In genomic region chr2:73359915-73360697, GRCh38 we compare ENCODE assay signal across 8 cellular contexts. TPM values are rescaled to one million over a fixed set of nuclear protein-coding genes. Genes with fewer than 3 reads are reported as not detected.
DNase-seq lines count a peak whose midpoint lies in the region; ATAC-seq and TF ChIP-seq lines count a peak whose summit lies in the region.

No MANE protein-coding gene starts in this region.

- WGBS in SK-N-SH (ENCODE audit: low lambda C conversion rate): 7% methylated on average over 2 of the region's 2 CpGs

- no peaks in the 10 kb centered on the region for H3K36me3 ChIP-seq in SK-N-SH (replicated peaks in 1 of 2; ENCODE audit: control insufficient read depth in 1 of 2, insufficient read depth in 2 of 2, low read length in 1 of 2)

- H2AFZ ChIP-seq in SK-N-SH (ENCODE audit: low read depth): no peak overlapping the region

- ATAC-seq in HG03571 (IDR thresholded peaks at IDR 0.05; ENCODE audit: unreplicated experiment): no peak
- ATAC-seq in HG02884 (IDR thresholded peaks at IDR 0.05; ENCODE audit: unreplicated experiment): no peak
- no peak for ATAC-seq in HG02678 (IDR thresholded peaks at IDR 0.05; ENCODE audit: unreplicated experiment)
- ATAC-seq in HG02623 (IDR thresholded peaks at IDR 0.05; ENCODE audit: unreplicated experiment): no peak

- in situ Hi-C loops in GM13977 (cut with MboI; ENCODE audit: low pct_unique_long_range_greater_than_20kb, low sequenced_read_pairs, unreplicated experiment): no loop called here

- no peak overlapping the region for H3K9ac ChIP-seq in SK-N-SH

- H3K27ac ChIP-seq in SK-N-SH (ENCODE audit: low read depth in 2 of 2, low read length in 1 of 2): no peak overlapping the region

- no peaks in the 10 kb centered on the region for H3K9me2 ChIP-seq in SK-N-SH

- DNase-seq in Ammon's horn (ENCODE audit: low spot score) (peak; percentile 11), GM13977 (ENCODE audit: low spot score) (no peak), SK-N-SH (peak; percentile 32), inferior parietal cortex (ENCODE audit: extremely low spot score) (peak; percentile 34)

- no peaks in the 10 kb centered on the region for H3K27me3 ChIP-seq in SK-N-SH (ENCODE audit: insufficient read depth)

- no peaks in the 10 kb centered on the region for H4K20me1 ChIP-seq in SK-N-SH (ENCODE audit: insufficient read depth)

- peak; percentile 31 for TF ChIP-seq CTCF in GM13977 (IDR thresholded peaks at IDR 0.05; ENCODE audit: extremely low read depth, insufficient read depth, missing control alignments)
- TF ChIP-seq CTCF in SK-N-SH (IDR thresholded peaks at IDR 0.05): peak; percentile 57

- H3K4me2 ChIP-seq in SK-N-SH: no peak overlapping the region

- no peaks in the 10 kb centered on the region for H3K4me1 ChIP-seq in SK-N-SH (ENCODE audit: control insufficient read depth in 1 of 2, insufficient read depth in 2 of 2, low read depth in 1 of 2, low read length in 1 of 2)

- CTCF ChIA-PET in SK-N-SH (lab: Yijun Ruan, JAX): interaction anchor here (0.6 to 1.3 kb wide), 13 partner anchors 8 to 1191 kb away, joined by 3 to 5 read pairs (median 3); no protein-coding TSS in a partner anchor

- POLR2A ChIA-PET in SK-N-SH (lab: Yijun Ruan, JAX): no interaction called here

- no peaks in the 10 kb centered on the region for H3F3A ChIP-seq in SK-N-SH (replicated peaks; ENCODE audit: insufficient read depth)

- H3K9me3 ChIP-seq in SK-N-SH: no peaks in the 10 kb centered on the region

- peak; percentile 51 for TF ChIP-seq RAD21 in SK-N-SH (IDR thresholded peaks at IDR 0.05; ENCODE audit: low read length)

- no peak for TF ChIP-seq EP300 in SK-N-SH (IDR thresholded peaks at IDR 0.05; ENCODE audit: borderline replicate concordance in 1 of 2, low read depth in 1 of 2, low read length in 1 of 2)

- H3K4me3 ChIP-seq in SK-N-SH (ENCODE audit: low read depth in 2 of 2, low read length in 1 of 2): no peak overlapping the region

- H3K79me2 ChIP-seq in SK-N-SH (ENCODE audit: insufficient read depth): no peaks in the 10 kb centered on the region

TF ChIP-seq in SK-N-SH, 30 proteins besides CTCF, POLR2A, EP300 and RAD21:
- no peak for TF ChIP-seq YY1 (IDR thresholded peaks at IDR 0.05; ENCODE audit: low read depth)
- no peak for TF ChIP-seq FOXM1 (IDR thresholded peaks at IDR 0.05; ENCODE audit: low read depth)
- TF ChIP-seq SMC3 (IDR thresholded peaks at IDR 0.05; ENCODE audit: low read depth, low read length): peak; percentile 20; the same call in 1 of the 2 replicates

RNA-seq across cellular contexts. Expression of gene ALMS1, which starts 25.5 kb away (rescaled TPM):
- 7.0 and 7.1 TPM in 2 replicates for polyA plus RNA-seq in SK-N-SH (2012; rRNA removed)
- 6.0 and 6.3 TPM in 2 replicates for polyA plus RNA-seq in SK-N-SH (2012; cell fraction: cytosol; rRNA removed)
- 15.1 and 18.2 TPM in 2 replicates for polyA plus RNA-seq in SK-N-SH (2012; cell fraction: nucleus; rRNA removed)
